Comparison of ENCODE assay signal across 8 cellular contexts in genomic region chr14:104115691-104116543, GRCh38. TPM values are rescaled to one million over a fixed set of nuclear protein-coding genes. Genes with fewer than 3 reads are reported as not detected.
DNase-seq lines count a peak whose midpoint lies in the region; ATAC-seq and TF ChIP-seq lines count a peak whose summit lies in the region.

No MANE protein-coding gene starts in this region.

- H3K36me3 ChIP-seq in tibial artery = no peaks in the 10 kb centered on the region

- no peaks in the 10 kb centered on the region for H3K36me3 Mint-ChIP-seq in activated T-cell treated with anti-CD3 and anti-CD28 coated beads, Interleukin-2, amount 50 U/mL, for 72 hours (ENCODE audit: insufficient read depth in 2 of 2)
- no peaks in the 10 kb centered on the region for H3K36me3 Mint-ChIP-seq in memory B cell
- no peaks in the 10 kb centered on the region for H3K36me3 Mint-ChIP-seq in activated CD8-positive, alpha-beta T cell treated with anti-CD3 and anti-CD28 coated beads, Interleukin-2, amount 10 ng/mL, durations not matched to agents 7 days and 5 days (ENCODE audit: low read depth)

- no peaks in the 10 kb centered on the region for H3K4me1 Mint-ChIP-seq in activated T-cell treated with anti-CD3 and anti-CD28 coated beads, Interleukin-2, amount 50 U/mL, for 72 hours (ENCODE audit: low read depth)
- no peaks in the 10 kb centered on the region for H3K4me1 Mint-ChIP-seq in memory B cell
- H3K4me1 Mint-ChIP-seq in activated CD8-positive, alpha-beta T cell treated with anti-CD3 and anti-CD28 coated beads, Interleukin-2, amount 10 ng/mL, durations not matched to agents 7 days and 5 days (ENCODE audit: low read depth) = no peaks in the 10 kb centered on the region

- H3K27ac ChIP-seq in tibial artery = no peak overlapping the region

- CTCF ChIA-PET in activated CD8-positive, alpha-beta T cell treated with anti-CD3 and anti-CD28 coated beads, Interleukin-2, amount 10 ng/mL, durations not matched to agents 7 days and 5 days (lab: Charles Lee) = interaction anchor here (1.4 kb wide), 1 partner anchor 22 kb away, joined by 4 read pairs; no protein-coding TSS in a partner anchor

- POLR2A ChIA-PET in activated CD8-positive, alpha-beta T cell treated with anti-CD3 and anti-CD28 coated beads, Interleukin-2, amount 10 ng/mL, durations not matched to agents 7 days and 5 days (lab: Charles Lee) = no interaction called here

- no peak for DNase-seq in activated T-cell treated with anti-CD3 and anti-CD28 coated beads, Interleukin-2, amount 50 U/mL, for 72 hours
- no peak for DNase-seq in activated T-cell treated with anti-CD3 and anti-CD28 coated beads for 4 hours
- peak; percentile 44 for DNase-seq in ecto neural progenitor cell (ENCODE audit: low spot score)
- no peak for DNase-seq in memory B cell (ENCODE audit: low spot score in 2 of 2)
- DNase-seq in tibial artery = peak in 1 of 2 donors; percentile 61
- DNase-seq in GM10266 (ENCODE audit: extremely low spot score) = no peak
- DNase-seq in activated CD8-positive, alpha-beta T cell treated with anti-CD3 and anti-CD28 coated beads, Interleukin-2, amount 10 ng/mL, durations not matched to agents 7 days and 5 days = no peak

- H3K27ac Mint-ChIP-seq in activated T-cell treated with anti-CD3 and anti-CD28 coated beads, Interleukin-2, amount 50 U/mL, for 72 hours = no peak overlapping the region
- H3K27ac Mint-ChIP-seq in memory B cell = no peak overlapping the region
- H3K27ac Mint-ChIP-seq in activated CD8-positive, alpha-beta T cell treated with anti-CD3 and anti-CD28 coated beads, Interleukin-2, amount 10 ng/mL, durations not matched to agents 7 days and 5 days = no peak overlapping the region

- no peaks in the 10 kb centered on the region for H3K9me3 ChIP-seq in tibial artery

- peaks cover 0 to 94% of the 10 kb centered on the region in 2 donors for H3K27me3 ChIP-seq in tibial artery

- H3K4me1 ChIP-seq in tibial artery = peaks cover 0 to 22% (median 15%) of the 10 kb centered on the region in 4 donors

- no peak for ATAC-seq in activated T-cell treated with anti-CD3 and anti-CD28 coated beads, Interleukin-2, amount 50 U/mL, for 72 hours (replicated peaks in 1 of 2)
- no peak for ATAC-seq in memory B cell (ENCODE audit: low read depth)
- ATAC-seq in activated CD8-positive, alpha-beta T cell treated with anti-CD3 and anti-CD28 coated beads, Interleukin-2, amount 10 ng/mL, durations not matched to agents 7 days and 5 days = no peak
- no peak for ATAC-seq in HG03520 (IDR thresholded peaks at IDR 0.05; ENCODE audit: unreplicated experiment)

- H3K4me3 Mint-ChIP-seq in activated T-cell treated with anti-CD3 and anti-CD28 coated beads, Interleukin-2, amount 50 U/mL, for 72 hours = peak overlapping the region; percentile 36 to 59
- H3K4me3 Mint-ChIP-seq in memory B cell = peak overlapping the region; percentile 34
- no peak overlapping the region for H3K4me3 Mint-ChIP-seq in activated CD8-positive, alpha-beta T cell treated with anti-CD3 and anti-CD28 coated beads, Interleukin-2, amount 10 ng/mL, durations not matched to agents 7 days and 5 days

- H3K4me3 ChIP-seq in tibial artery = peak overlapping the region; percentile 33 to 50

- TF ChIP-seq CTCF in tibial artery (IDR thresholded peaks at IDR 0.05) = no peak
- TF ChIP-seq CTCF in GM10266 (IDR thresholded peaks at IDR 0.05; ENCODE audit: control insufficient read depth, insufficient read depth, low read depth, missing control alignments) = no peak

- H3K27me3 Mint-ChIP-seq in activated T-cell treated with anti-CD3 and anti-CD28 coated beads, Interleukin-2, amount 50 U/mL, for 72 hours (ENCODE audit: low read depth) = peaks cover 31% of the 10 kb centered on the region
- H3K27me3 Mint-ChIP-seq in memory B cell = peaks cover 12% of the 10 kb centered on the region
- peaks cover 28% of the 10 kb centered on the region for H3K27me3 Mint-ChIP-seq in activated CD8-positive, alpha-beta T cell treated with anti-CD3 and anti-CD28 coated beads, Interleukin-2, amount 10 ng/mL, durations not matched to agents 7 days and 5 days (ENCODE audit: low read depth)

- no peaks in the 10 kb centered on the region for H3K9me3 Mint-ChIP-seq in activated T-cell treated with anti-CD3 and anti-CD28 coated beads, Interleukin-2, amount 50 U/mL, for 72 hours
- H3K9me3 Mint-ChIP-seq in memory B cell = no peaks in the 10 kb centered on the region
- no peaks in the 10 kb centered on the region for H3K9me3 Mint-ChIP-seq in activated CD8-positive, alpha-beta T cell treated with anti-CD3 and anti-CD28 coated beads, Interleukin-2, amount 10 ng/mL, durations not matched to agents 7 days and 5 days (ENCODE audit: insufficient read depth)

- intact Hi-C loops in tibial artery (cut with DNase I; ENCODE audit: low total_unique reads) = no loop called here

RNA-seq across cellular contexts. Expression of gene KIF26A, which starts 22.5 kb away (rescaled TPM):
- under 1 TPM; 0.05 to 0.25 TPM for total RNA-seq in activated T-cell treated with anti-CD3 and anti-CD28 coated beads, Interleukin-2, amount 50 U/mL, for 72 hours
- under 1 TPM; 0.26 TPM for total RNA-seq in activated CD8-positive, alpha-beta T cell treated with anti-CD3 and anti-CD28 coated beads, Interleukin-2, amount 10 ng/mL, durations not matched to agents 7 days and 5 days

RNA-seq across cellular contexts. Expression of gene ASPG, which starts 30.4 kb away (rescaled TPM):
- under 1 TPM in 1 of 2 donors, not detected in 1; 0.30 TPM for total RNA-seq in activated T-cell treated with anti-CD3 and anti-CD28 coated beads, Interleukin-2, amount 50 U/mL, for 72 hours
- total RNA-seq in activated CD8-positive, alpha-beta T cell treated with anti-CD3 and anti-CD28 coated beads, Interleukin-2, amount 10 ng/mL, durations not matched to agents 7 days and 5 days = not detected
